In genomic region chr10:87706731-87707130, GRCh38 we compare ENCODE assay signal across 2 cellular contexts.
TF ChIP-seq lines count a peak whose summit lies in the region.

No MANE protein-coding gene starts in this region.

TF ChIP-seq in GM23338, 12 proteins besides CTCF, POLR2A, EP300 and RAD21:
- TF ChIP-seq REST (IDR thresholded peaks at IDR 0.05; ENCODE audit: unreplicated experiment) (no peak), STAT1 (IDR thresholded peaks at IDR 0.05; ENCODE audit: unreplicated experiment) (no peak), POLR2AphosphoS5 (IDR thresholded peaks at IDR 0.05; ENCODE audit: low read depth) (no peak)
TF ChIP-seq in GM23338: peak in this region for 0.

TF ChIP-seq in SK-N-SH, 30 proteins besides CTCF, POLR2A, EP300 and RAD21:
- TF ChIP-seq GATA2 (CRISPR knock-in tag; IDR thresholded peaks at IDR 0.05): no peak
- TF ChIP-seq NFIC (IDR thresholded peaks at IDR 0.05; ENCODE audit: borderline replicate concordance): peak; percentile 37; the same call in 1 of the 2 replicates
- no peak for TF ChIP-seq YY1 (IDR thresholded peaks at IDR 0.05; ENCODE audit: low read depth)
- no peak for TF ChIP-seq EZH2phosphoT487 (IDR thresholded peaks at IDR 0.05; ENCODE audit: borderline replicate concordance, low read depth)
- TF ChIP-seq MAX (IDR thresholded peaks at IDR 0.05; ENCODE audit: low read depth): no peak
- no peak for TF ChIP-seq MXI1 (IDR thresholded peaks at IDR 0.05; ENCODE audit: low read depth, low read length)
- TF ChIP-seq CHD2 (IDR thresholded peaks at IDR 0.05; ENCODE audit: low read length, partially characterized antibody): no peak
- TF ChIP-seq POLR2AphosphoS5 (IDR thresholded peaks at IDR 0.05; ENCODE audit: low read depth, low read length): no peak; the same call in 1 of the 2 replicates
- no peak for TF ChIP-seq JUND (IDR thresholded peaks at IDR 0.05)
TF ChIP-seq in SK-N-SH: peak in this region for 1.
